10 cellular contexts compared by ENCODE assay signal in the genomic region with DNA sequence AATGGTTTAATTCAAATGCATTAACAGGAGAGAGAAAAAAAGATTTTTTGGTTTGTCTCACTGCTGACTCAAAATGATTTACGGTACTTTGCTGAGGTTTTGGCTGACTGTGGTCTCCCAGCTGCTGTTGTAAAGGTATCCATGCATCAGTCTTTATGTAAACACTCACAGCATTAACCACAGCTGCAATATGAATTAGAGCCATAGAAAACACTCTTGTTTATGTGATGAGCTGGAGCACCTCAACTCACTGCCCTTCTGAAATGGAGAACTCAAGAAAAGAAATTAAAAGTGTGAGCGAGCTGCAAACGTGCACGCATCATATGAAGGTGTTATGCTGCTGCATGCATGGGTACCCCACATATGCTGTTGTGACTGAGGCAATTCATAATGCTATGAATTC.
A peak's percentile ranks its signal among the peaks of the same experiment; 100 is the strongest.
DNase-seq lines count a peak whose midpoint lies in the region; ATAC-seq and TF ChIP-seq lines count a peak whose summit lies in the region.
"Had no signal": no experiment of that assay in that cellular context is flagged by ENCODE, and none has a peak within 500 bp of the region (broad histone marks: within the 10 kb centered on the region; RNA-seq: fewer than 3 reads in every experiment).

No MANE protein-coding gene starts in this region.

- no peak overlapping the region for H2BK15ac ChIP-seq in mesendoderm (replicated peaks; ENCODE audit: low read depth)

- no peak overlapping the region for H2BK120ac ChIP-seq in mesendoderm (ENCODE audit: low read depth, low read length)

- H4K8ac ChIP-seq in mesendoderm (ENCODE audit: low read depth, low read length) = no peak overlapping the region

- H3K23ac ChIP-seq in mesendoderm (ENCODE audit: low read length) = no peak overlapping the region

- H4K5ac ChIP-seq in mesendoderm (ENCODE audit: low read length) = no peak overlapping the region

- no peak overlapping the region for H3K4ac ChIP-seq in mesendoderm (ENCODE audit: low read depth, low read length)

- no peak overlapping the region for H3K4me3 Mint-ChIP-seq in activated T-helper 17 cell treated with anti-CD3 and anti-CD28 coated beads, Interleukin-2, amount 50 U/mL, for 72 hours

- TF ChIP-seq EP300 in tibial nerve (IDR thresholded peaks at IDR 0.05) = no peak

- no peak for TF ChIP-seq POLR2A in tibial nerve (IDR thresholded peaks at IDR 0.05)

- no peaks in the 10 kb centered on the region for H3K79me1 ChIP-seq in mesendoderm (ENCODE audit: low read length)

- peaks cover 3% of the 10 kb centered on the region for H3K27me3 Mint-ChIP-seq in activated T-helper 17 cell treated with anti-CD3 and anti-CD28 coated beads, Interleukin-2, amount 50 U/mL, for 72 hours

- H3K4me3 ChIP-seq in mesendoderm (ENCODE audit: low read length) (no peak overlapping the region), tibial nerve (no peak overlapping the region)
- H3K4me3 ChIP-seq: heart right ventricle had no signal

- H3K4me2 ChIP-seq in mesendoderm (ENCODE audit: low read length) = no peak overlapping the region

- no peak for TF ChIP-seq CTCF in tibial nerve (IDR thresholded peaks at IDR 0.05)

- H3K4me1 Mint-ChIP-seq in activated T-helper 17 cell treated with anti-CD3 and anti-CD28 coated beads, Interleukin-2, amount 50 U/mL, for 72 hours = no peaks in the 10 kb centered on the region

- WGBS in mesendoderm (ENCODE audit: extremely low coverage, insufficient coverage, low lambda C conversion rate) = no CpG with 5 or more reads among the region's 4 CpGs
- WGBS in tibial nerve, 2 donors = 82 to 83% methylated on average over 4 of the region's 4 CpGs

- H3K27ac ChIP-seq in mesendoderm (ENCODE audit: low read depth, low read length) = peak overlapping the region; percentile 42
- no peak overlapping the region for H3K27ac ChIP-seq in tibial nerve
- H3K27ac ChIP-seq: heart right ventricle had no signal

- H2AK5ac ChIP-seq in mesendoderm (ENCODE audit: low read length) = no peak overlapping the region

- H3K27ac Mint-ChIP-seq in activated T-helper 17 cell treated with anti-CD3 and anti-CD28 coated beads, Interleukin-2, amount 50 U/mL, for 72 hours = no peak overlapping the region

- peak overlapping the region; percentile 73 for H2BK5ac ChIP-seq in mesendoderm (ENCODE audit: low read length)

- no peaks in the 10 kb centered on the region for H3K27me3 ChIP-seq in mesendoderm (ENCODE audit: insufficient read depth, low read length, poor library complexity)
- no peaks in the 10 kb centered on the region for H3K27me3 ChIP-seq in tibial nerve

- H3K9me3 Mint-ChIP-seq in activated T-helper 17 cell treated with anti-CD3 and anti-CD28 coated beads, Interleukin-2, amount 50 U/mL, for 72 hours = no peaks in the 10 kb centered on the region

- no peak overlapping the region for H3K9ac ChIP-seq in mesendoderm (ENCODE audit: low read length)

- ATAC-seq in GM18867 (IDR thresholded peaks at IDR 0.05; ENCODE audit: unreplicated experiment) (peak; percentile 78), HG02571 (IDR thresholded peaks at IDR 0.05; ENCODE audit: unreplicated experiment) (peak; percentile 49)
- ATAC-seq in activated T-helper 17 cell treated with anti-CD3 and anti-CD28 coated beads, Interleukin-2, amount 50 U/mL, for 72 hours (replicated peaks) = no peak
- ATAC-seq: heart right ventricle had no signal

- peak; percentile 68 for DNase-seq in NAMALWA (ENCODE audit: low spot score)
- DNase-seq in mesendoderm = no peak
- DNase-seq in LoVo (ENCODE audit: low spot score) = no peak
- no peak for DNase-seq in SK-N-DZ (ENCODE audit: low spot score)
- no peak for DNase-seq in tibial nerve (ENCODE audit: low spot score in 2 of 2)
- DNase-seq: heart right ventricle, posterior cingulate gyrus had no signal

- no peak overlapping the region for H3K18ac ChIP-seq in mesendoderm (ENCODE audit: low read length)

- no peaks in the 10 kb centered on the region for H3K9me3 ChIP-seq in tibial nerve
- H3K9me3 ChIP-seq: heart right ventricle had no signal

- H3K79me2 ChIP-seq in mesendoderm (ENCODE audit: control insufficient read depth, insufficient read depth, low read length) = no peaks in the 10 kb centered on the region

- H3K4me1 ChIP-seq in mesendoderm (ENCODE audit: control insufficient read depth, low read depth, low read length) (peaks cover 7% of the 10 kb centered on the region), tibial nerve (peaks cover 0 to 28% (median 5%) of the 10 kb centered on the region in 4 donors)

- H3K36me3 ChIP-seq in mesendoderm (ENCODE audit: control insufficient read depth, insufficient read depth, low read length) (no peaks in the 10 kb centered on the region), tibial nerve (no peaks in the 10 kb centered on the region)
- H3K36me3 ChIP-seq: heart right ventricle had no signal

- H3K56ac ChIP-seq in mesendoderm (ENCODE audit: low read length) = peak overlapping the region; percentile 61

- H3K36me3 Mint-ChIP-seq in activated T-helper 17 cell treated with anti-CD3 and anti-CD28 coated beads, Interleukin-2, amount 50 U/mL, for 72 hours (ENCODE audit: low read depth) = no peaks in the 10 kb centered on the region
